Comparison of ENCODE assay signal across 9 cellular contexts in the genomic region with DNA sequence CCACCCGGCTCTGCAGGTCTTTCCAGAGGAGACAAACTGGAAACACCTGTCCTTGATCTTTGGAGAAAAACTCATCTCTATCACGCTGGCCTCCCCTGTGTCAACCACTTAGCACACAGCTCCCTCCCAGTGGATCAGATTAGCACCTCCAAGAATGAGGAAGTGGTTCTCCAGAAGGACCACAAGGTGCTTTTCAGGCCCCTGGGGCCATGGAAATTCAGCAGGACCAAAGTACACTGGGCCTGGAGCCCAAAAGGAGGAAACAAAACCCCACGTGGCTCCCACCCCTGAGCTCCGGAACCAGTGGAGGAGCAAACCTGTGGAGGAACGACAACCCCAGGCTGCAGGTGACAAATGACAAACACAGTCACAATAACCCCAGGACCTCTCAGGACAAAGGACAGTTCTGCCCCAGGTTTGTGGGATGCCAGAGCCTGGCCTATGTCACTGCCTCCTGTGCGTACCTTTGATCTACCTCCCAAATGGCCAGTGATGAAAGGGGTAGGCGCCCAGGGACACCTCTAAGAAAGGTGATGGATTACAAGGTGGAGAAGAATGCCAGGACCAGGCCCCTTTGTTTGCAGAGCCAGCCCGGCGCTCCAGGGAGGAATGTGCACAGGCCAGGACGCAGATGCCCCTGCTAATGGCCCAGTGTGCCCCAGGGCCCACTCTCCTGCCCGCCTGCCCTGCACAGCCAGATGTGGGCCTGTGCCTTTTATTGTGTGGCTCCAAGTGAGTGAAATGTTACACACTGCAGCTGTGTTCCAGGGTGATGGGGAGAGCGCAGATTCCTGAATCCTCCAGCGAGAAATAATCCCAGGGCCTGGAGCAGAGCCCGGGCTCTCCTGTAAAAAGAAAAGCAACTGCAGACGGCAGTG. TPM values are rescaled to one million over a fixed set of nuclear protein-coding genes. Genes with fewer than 3 reads are reported as not detected.
DNase-seq lines count a peak whose midpoint lies in the region; ATAC-seq, FAIRE-seq and TF ChIP-seq lines count a peak whose summit lies in the region.
"Had no signal": no experiment of that assay in that cellular context is flagged by ENCODE, and none has a peak within 500 bp of the region (broad histone marks: within the 10 kb centered on the region; RNA-seq: fewer than 3 reads in every experiment).

No MANE protein-coding gene starts in this region.

- H3K27me3 ChIP-seq in neuronal stem cell (ENCODE audit: control insufficient read depth in 3 of 3, insufficient read depth in 3 of 3, low read depth in 1 of 3, low read length in 3 of 3) = no peaks in the 10 kb centered on the region

- H3K9ac ChIP-seq in neuronal stem cell (ENCODE audit: low read depth, low read length, poor library complexity) = no peak overlapping the region

- DNase-seq in Caki2 (ENCODE audit: low read depth) (peak; percentile 88), NCI-H69 (lab: John Stamatoyannopoulos, UW) (peak; percentile 43), epithelial cell of esophagus (ENCODE audit: low read depth) (peak; percentile 71), neuronal stem cell (ENCODE audit: low spot score) (no peak), NCI-H1417 (lab: John Stamatoyannopoulos, UW) (no peak), D721Med (ENCODE audit: insufficient read length, low spot score) (no peak)
- DNase-seq: NCI-H1105 had no signal

- H3K27ac ChIP-seq in neuronal stem cell (replicated peaks; ENCODE audit: low read length) = no peak overlapping the region

- no peak overlapping the region for H2AK5ac ChIP-seq in neuronal stem cell (ENCODE audit: low read depth, low read length)

- no peak overlapping the region for H2BK120ac ChIP-seq in neuronal stem cell (ENCODE audit: low read depth, low read length)

- H3K4ac ChIP-seq in neuronal stem cell (ENCODE audit: low read length) = no peak overlapping the region

- H3K4me3 ChIP-seq in epithelial cell of esophagus (ENCODE audit: low read length) (no peak overlapping the region), neuronal stem cell (ENCODE audit: low read length in 2 of 2) (no peak overlapping the region)

- H3K4me1 ChIP-seq in neuronal stem cell (ENCODE audit: control insufficient read depth in 2 of 2, insufficient read depth in 1 of 2, low read depth in 1 of 2, low read length in 2 of 2) = peaks cover 7 to 19% of the 10 kb centered on the region in 2 donors

- peaks cover 0 to 3% of the 10 kb centered on the region in 2 donors for H3K36me3 ChIP-seq in neuronal stem cell (replicated peaks in 1 of 2; ENCODE audit: control insufficient read depth in 2 of 2, insufficient read depth in 2 of 2, low read length in 2 of 2)

- no peak overlapping the region for H4K91ac ChIP-seq in neuronal stem cell (ENCODE audit: low read depth, low read length, poor library complexity)

- H3K79me1 ChIP-seq in neuronal stem cell (ENCODE audit: low read depth, low read length) = peaks cover 5% of the 10 kb centered on the region

- no peak overlapping the region for H3K4me2 ChIP-seq in neuronal stem cell (ENCODE audit: insufficient read depth, low read length, poor library complexity, severe bottlenecking)

- H2BK15ac ChIP-seq in neuronal stem cell (ENCODE audit: low read length) = no peak overlapping the region

- H2BK5ac ChIP-seq in neuronal stem cell (ENCODE audit: low read length) = no peak overlapping the region

- no peak for TF ChIP-seq CTCF in epithelial cell of esophagus (IDR thresholded peaks at IDR 0.05; ENCODE audit: insufficient read depth, low read depth, low read length, missing control alignments)
- TF ChIP-seq CTCF in D721Med (IDR thresholded peaks at IDR 0.05; ENCODE audit: insufficient read depth, missing control alignments) = no peak

- no peak overlapping the region for H4K8ac ChIP-seq in neuronal stem cell (ENCODE audit: low read depth, low read length)

- no peak for FAIRE-seq in D721Med (lab: Jason Lieb, UNC)

- H3K23ac ChIP-seq in neuronal stem cell (ENCODE audit: low read depth, low read length, poor library complexity) = no peak overlapping the region

- no peak overlapping the region for H3K14ac ChIP-seq in neuronal stem cell (ENCODE audit: low read length)

- ATAC-seq in HG03565 (IDR thresholded peaks at IDR 0.05; ENCODE audit: unreplicated experiment) (no peak), HG02973 (IDR thresholded peaks at IDR 0.05; ENCODE audit: unreplicated experiment) (no peak)

- WGBS in neuronal stem cell (ENCODE audit: extremely low coverage in 2 of 2, insufficient read length in 2 of 2, insufficient replicate concordance in 1 of 2), 2 donors = no CpG with 5 or more reads among the region's 15 CpGs

- H2AFZ ChIP-seq in neuronal stem cell (ENCODE audit: low read length) = no peak overlapping the region

- peak overlapping the region; percentile 5 for H3K18ac ChIP-seq in neuronal stem cell (ENCODE audit: low read length)

- no peak overlapping the region for H2BK12ac ChIP-seq in neuronal stem cell (ENCODE audit: low read length)

- in situ Hi-C loops in Caki2 (cut with HindIII; ENCODE audit: low pct_unique_long_range_greater_than_20kb, low sequenced_read_pairs) = no loop called here

- H3K9me3 ChIP-seq in neuronal stem cell (replicated peaks in 1 of 2; ENCODE audit: control insufficient read depth in 2 of 2, insufficient read depth in 1 of 2, low read depth in 1 of 2, low read length in 2 of 2) = no peaks in the 10 kb centered on the region

RNA-seq across cellular contexts. Expression of a gene that starts 5.6 kb away (rescaled TPM):
- total RNA-seq in Caki2 (2014; rRNA removed; shearing (Covaris generic); ENCODE audit: low replicate concordance) = 47.7 and 50.5 TPM in 2 replicates
- polyA plus RNA-seq in neuronal stem cell (2013, experiment 1 of 2) = 19.8 TPM
- polyA plus RNA-seq in neuronal stem cell (2013, experiment 2 of 2) = 19.8 TPM

Comparison
In these comparisons a context has a peak if more than half of its experiments do, and no peak if none do; other contexts are left out.
1. DNase-seq: peak in Caki2 (single experiment), NCI-H69 (single experiment) and epithelial cell of esophagus (single experiment); none in neuronal stem cell (single experiment), NCI-H1417 (0 of 3) and D721Med (single experiment).